In the genomic region with DNA sequence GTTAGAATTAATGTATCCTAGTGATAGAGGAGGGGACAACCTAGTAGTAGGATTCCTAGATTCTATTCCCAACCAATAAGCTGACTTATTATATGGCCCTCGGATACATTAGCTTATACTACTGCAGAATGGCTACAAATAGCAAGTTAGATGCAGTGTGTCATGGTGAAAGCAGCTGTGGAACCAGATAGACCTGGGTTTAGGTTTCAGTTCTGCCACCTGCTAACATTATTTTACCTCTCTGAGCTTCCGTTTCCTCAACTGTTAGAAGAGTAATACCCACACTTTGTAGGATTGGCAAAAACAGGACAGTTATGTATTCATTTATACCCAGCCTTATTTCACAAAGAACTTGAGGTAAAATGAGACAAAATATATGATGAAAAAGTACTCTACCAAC, we compare ENCODE assay signal across 20 cellular contexts. TPM values are rescaled to one million over a fixed set of nuclear protein-coding genes. Genes with fewer than 3 reads are reported as not detected.
DNase-seq lines count a peak whose midpoint lies in the region; ATAC-seq lines count a peak whose summit lies in the region.
"Had no signal": no experiment of that assay in that cellular context is flagged by ENCODE, and none has a peak within 500 bp of the region (broad histone marks: within the 10 kb centered on the region; RNA-seq: fewer than 3 reads in every experiment).

No MANE protein-coding gene starts in this region.

- H3K27ac ChIP-seq in neuronal stem cell (replicated peaks; ENCODE audit: low read length) = no peak overlapping the region
- H3K27ac ChIP-seq: HL-60, parathyroid adenoma had no signal

- ATAC-seq in GM19043 (IDR thresholded peaks at IDR 0.05; ENCODE audit: low read depth, unreplicated experiment) (peak; percentile 91), HG02588 (IDR thresholded peaks at IDR 0.05; ENCODE audit: unreplicated experiment) (peak; percentile 68), HG03280 (IDR thresholded peaks at IDR 0.05; ENCODE audit: unreplicated experiment) (peak; percentile 90), GM19328 (IDR thresholded peaks at IDR 0.05; ENCODE audit: unreplicated experiment) (no peak)
- ATAC-seq in stimulated activated memory B cell treated with anti-CD40 and anti-IgM and Interleukin-4, amounts not matched to agents 10 μg/mL and 1 μg/mL and 100 μg/mL, for 72 hours = peak; percentile 71
- ATAC-seq: GM23338, Panc1 had no signal

- H3K4me1 Mint-ChIP-seq in stimulated activated memory B cell treated with anti-CD40 and anti-IgM and Interleukin-4, amounts not matched to agents 10 μg/mL and 1 μg/mL and 100 μg/mL, for 72 hours = peaks cover 14% of the 10 kb centered on the region
- H3K4me1 Mint-ChIP-seq: central memory CD8-positive, alpha-beta T cell; GM23338; immature natural killer cell; naive B cell had no signal

- no peak overlapping the region for H3K4ac ChIP-seq in neuronal stem cell (ENCODE audit: low read length)

- no peak overlapping the region for H3K4me2 ChIP-seq in neuronal stem cell (ENCODE audit: insufficient read depth, low read length, poor library complexity, severe bottlenecking)
- H3K4me2 ChIP-seq: GM23338 had no signal

- no peaks in the 10 kb centered on the region for H3K9me3 ChIP-seq in neuronal stem cell (replicated peaks in 1 of 2; ENCODE audit: control insufficient read depth in 2 of 2, insufficient read depth in 1 of 2, low read depth in 1 of 2, low read length in 2 of 2)

- H2BK12ac ChIP-seq in neuronal stem cell (ENCODE audit: low read length) = no peak overlapping the region

- H2BK15ac ChIP-seq in neuronal stem cell (ENCODE audit: low read length) = no peak overlapping the region

- no peak overlapping the region for H2BK5ac ChIP-seq in neuronal stem cell (ENCODE audit: low read length)

- no peak overlapping the region for H3K14ac ChIP-seq in neuronal stem cell (ENCODE audit: low read length)

- H3K23ac ChIP-seq in neuronal stem cell (ENCODE audit: low read depth, low read length, poor library complexity) = no peak overlapping the region

- no CpG with 5 or more reads among the region's 2 CpGs for WGBS in neuronal stem cell (ENCODE audit: extremely low coverage in 2 of 2, insufficient read length in 2 of 2, insufficient replicate concordance in 1 of 2), 2 donors

- no peak overlapping the region for H4K91ac ChIP-seq in neuronal stem cell (ENCODE audit: low read depth, low read length, poor library complexity)

- no peak overlapping the region for H4K8ac ChIP-seq in neuronal stem cell (ENCODE audit: low read depth, low read length)

- no peak overlapping the region for H2AFZ ChIP-seq in neuronal stem cell (ENCODE audit: low read length)
- H2AFZ ChIP-seq: GM23338, parathyroid adenoma had no signal

- H3K79me1 ChIP-seq in neuronal stem cell (ENCODE audit: low read depth, low read length) = no peaks in the 10 kb centered on the region

- peaks cover 67 to 100% of the 10 kb centered on the region in 2 donors for H3K36me3 ChIP-seq in neuronal stem cell (replicated peaks in 1 of 2; ENCODE audit: control insufficient read depth in 2 of 2, insufficient read depth in 2 of 2, low read length in 2 of 2)

- no peak for DNase-seq in MV-4-11 (lab: John Stamatoyannopoulos, UW)
- no peak for DNase-seq in neuronal stem cell (ENCODE audit: low spot score)
- DNase-seq: activated CD4-positive, alpha-beta T cell treated with anti-CD3 and anti-CD28 coated beads for 4 hours; activated effector memory CD4-positive, alpha-beta T cell treated with anti-CD3 and anti-CD28 coated beads, Interleukin-2, amount 50 U/mL, for 16 hours; effector memory CD4-positive, alpha-beta T cell; EL; head of caudate nucleus; immature natural killer cell; naive B cell; NCI-H1092 had no signal

- H3K4me3 Mint-ChIP-seq in stimulated activated memory B cell treated with anti-CD40 and anti-IgM and Interleukin-4, amounts not matched to agents 10 μg/mL and 1 μg/mL and 100 μg/mL, for 72 hours = no peak overlapping the region
- H3K4me3 Mint-ChIP-seq: central memory CD8-positive, alpha-beta T cell; GM23338; immature natural killer cell; naive B cell had no signal

- H3K27me3 ChIP-seq in neuronal stem cell (ENCODE audit: control insufficient read depth in 3 of 3, insufficient read depth in 3 of 3, low read depth in 1 of 3, low read length in 3 of 3) = no peaks in the 10 kb centered on the region

- H3K27me3 Mint-ChIP-seq in stimulated activated memory B cell treated with anti-CD40 and anti-IgM and Interleukin-4, amounts not matched to agents 10 μg/mL and 1 μg/mL and 100 μg/mL, for 72 hours = no peaks in the 10 kb centered on the region
- H3K27me3 Mint-ChIP-seq: central memory CD8-positive, alpha-beta T cell; naive B cell had no signal

- H3K18ac ChIP-seq in neuronal stem cell (ENCODE audit: low read length) = no peak overlapping the region

- H3K4me3 ChIP-seq in neuronal stem cell (ENCODE audit: low read length in 2 of 2) = no peak overlapping the region
- H3K4me3 ChIP-seq: GM23338 had no signal

- H2AK5ac ChIP-seq in neuronal stem cell (ENCODE audit: low read depth, low read length) = no peak overlapping the region

- peak overlapping the region; percentile 31 for H3K27ac Mint-ChIP-seq in stimulated activated memory B cell treated with anti-CD40 and anti-IgM and Interleukin-4, amounts not matched to agents 10 μg/mL and 1 μg/mL and 100 μg/mL, for 72 hours
- H3K27ac Mint-ChIP-seq: GM23338, immature natural killer cell had no signal

- peaks cover 73% of the 10 kb centered on the region for H3K36me3 Mint-ChIP-seq in stimulated activated memory B cell treated with anti-CD40 and anti-IgM and Interleukin-4, amounts not matched to agents 10 μg/mL and 1 μg/mL and 100 μg/mL, for 72 hours

- no peak overlapping the region for H3K9ac ChIP-seq in neuronal stem cell (ENCODE audit: low read depth, low read length, poor library complexity)
- H3K9ac ChIP-seq: parathyroid adenoma had no signal

- no peaks in the 10 kb centered on the region for H3K9me3 Mint-ChIP-seq in stimulated activated memory B cell treated with anti-CD40 and anti-IgM and Interleukin-4, amounts not matched to agents 10 μg/mL and 1 μg/mL and 100 μg/mL, for 72 hours
- H3K9me3 Mint-ChIP-seq: central memory CD8-positive, alpha-beta T cell; GM23338; immature natural killer cell; naive B cell had no signal

- no peak overlapping the region for H2BK120ac ChIP-seq in neuronal stem cell (ENCODE audit: low read depth, low read length)

- H3K4me1 ChIP-seq in neuronal stem cell (ENCODE audit: control insufficient read depth in 2 of 2, insufficient read depth in 1 of 2, low read depth in 1 of 2, low read length in 2 of 2) = no peaks in the 10 kb centered on the region
- H3K4me1 ChIP-seq: parathyroid adenoma had no signal

RNA-seq across cellular contexts. Expression of gene MAGOH, which starts 21.6 kb away (rescaled TPM):
- 141 TPM for polyA plus RNA-seq in neuronal stem cell (2013, experiment 1 of 2)
- 139 TPM for polyA plus RNA-seq in neuronal stem cell (2013, experiment 2 of 2)

RNA-seq across cellular contexts. Expression of gene CZIB, which starts 39.5 kb away (rescaled TPM):
- 86.8 TPM for polyA plus RNA-seq in neuronal stem cell (2013, experiment 1 of 2)
- polyA plus RNA-seq in neuronal stem cell (2013, experiment 2 of 2) = 85.5 TPM
